ENCODE assay signal across 8 cellular contexts in genomic region chr14:61661471-61661988, GRCh38. TPM values are rescaled to one million over a fixed set of nuclear protein-coding genes. Genes with fewer than 3 reads are reported as not detected.
A peak's percentile ranks its signal among the peaks of the same experiment; 100 is the strongest.
DNase-seq lines count a peak whose midpoint lies in the region; ATAC-seq and TF ChIP-seq lines count a peak whose summit lies in the region.

No MANE protein-coding gene starts in this region.

- peak overlapping the region; percentile 92 to 98 (median 96) for H3K27ac Mint-ChIP-seq in CD14-positive monocyte

- DNase-seq in CD14-positive monocyte (ENCODE audit: low spot score), result no peak
- DNase-seq in fibroblast of pulmonary artery (ENCODE audit: low read depth), result peak; percentile 77
- no peak for DNase-seq in KG1 (lab: John Stamatoyannopoulos, UW)
- DNase-seq in uterus, result no peak
- DNase-seq in AG20443 (ENCODE audit: low spot score), result no peak
- DNase-seq in posterior vena cava (ENCODE audit: low spot score), result no peak

- no peaks in the 10 kb centered on the region for H4K20me1 ChIP-seq in OCI-LY3 (ENCODE audit: insufficient read depth, low read length)

- H3K4me3 ChIP-seq in OCI-LY3 (ENCODE audit: low read length) (peak overlapping the region; percentile 61), fibroblast of pulmonary artery (replicated peaks; ENCODE audit: low read depth, low read length) (no peak overlapping the region), uterus (no peak overlapping the region)

- H3K4me1 Mint-ChIP-seq in CD14-positive monocyte, result peaks cover 61% of the 10 kb centered on the region

- H3K4me2 ChIP-seq in OCI-LY3 (ENCODE audit: low read length), result peak overlapping the region; percentile 74

- intact Hi-C loops in CD14-positive monocyte (cut with micrococcal nuclease) (loop anchor here in 1 of 2 donors (5.0 kb wide), 2 partner anchors 89 to 189 kb away; no protein-coding TSS in a partner anchor), uterus (cut with DNase I; ENCODE audit: low total_unique reads) (no loop called here), posterior vena cava (cut with DNase I) (no loop called here)

- H3K27me3 Mint-ChIP-seq in CD14-positive monocyte (ENCODE audit: low read depth in 3 of 3), result peaks cover 0 to 2% (median 0%) of the 10 kb centered on the region in 3 donors

- H3K36me3 ChIP-seq in OCI-LY3 (replicated peaks; ENCODE audit: low read depth, low read length) (no peaks in the 10 kb centered on the region), uterus (no peaks in the 10 kb centered on the region)

- H3K4me1 ChIP-seq in OCI-LY3 (ENCODE audit: low read length) (peaks cover 43% of the 10 kb centered on the region), uterus (no peaks in the 10 kb centered on the region)

- ATAC-seq in GM21447 (IDR thresholded peaks at IDR 0.05; ENCODE audit: unreplicated experiment), result peak; percentile 32

- H3K9me3 Mint-ChIP-seq in CD14-positive monocyte, result peaks cover 0 to 5% (median 1%) of the 10 kb centered on the region in 7 donors

- peak overlapping the region; percentile 40; the same call in 1 of the 2 replicates for H3K9ac ChIP-seq in OCI-LY3 (ENCODE audit: low read length)

- H3K27ac ChIP-seq in OCI-LY3 (ENCODE audit: low read length) (peak overlapping the region; percentile 87), uterus (no peak overlapping the region)

- H3K36me3 Mint-ChIP-seq in CD14-positive monocyte, result peaks cover 0 to 5% of the 10 kb centered on the region in 2 donors

- no peak overlapping the region for H2AFZ ChIP-seq in OCI-LY3 (ENCODE audit: low read depth, low read length)

- TF ChIP-seq CTCF in CD14-positive monocyte (IDR thresholded peaks at IDR 0.05) (no peak), OCI-LY3 (IDR thresholded peaks at IDR 0.05; ENCODE audit: low read depth, low read length) (no peak), fibroblast of pulmonary artery (IDR thresholded peaks at IDR 0.05; ENCODE audit: low read length, missing control alignments) (no peak), uterus (IDR thresholded peaks at IDR 0.05) (no peak)

- no peaks in the 10 kb centered on the region for H3K79me2 ChIP-seq in OCI-LY3 (ENCODE audit: low read length)

- no peak for TF ChIP-seq POLR2A in uterus (IDR thresholded peaks at IDR 0.05)

- H3K9me3 ChIP-seq in OCI-LY3 (ENCODE audit: insufficient read depth, low read length), result no peaks in the 10 kb centered on the region
- no peaks in the 10 kb centered on the region for H3K9me3 ChIP-seq in uterus

- H3K27me3 ChIP-seq in OCI-LY3 (ENCODE audit: low read depth, low read length) (no peaks in the 10 kb centered on the region), uterus (no peaks in the 10 kb centered on the region)

- no peak overlapping the region for H3K4me3 Mint-ChIP-seq in CD14-positive monocyte

RNA-seq across cellular contexts. Expression of gene HIF1A, which starts 33.8 kb away (rescaled TPM):
- 100 to 1,000 TPM in 1 of 2 donors, 10 to 100 TPM in 1; 79.0 to 137 TPM for polyA plus RNA-seq in CD14-positive monocyte
- total RNA-seq in uterus (100 to 1,000 TPM in 2 of 4 donors, 10 to 100 TPM in 2; 50.0 to 137 (median 83.0) TPM), posterior vena cava (100 to 1,000 TPM; 131 to 187 TPM)
